ENCODE assay signal across 13 cellular contexts in genomic region chr10:30984563-30985328, GRCh38. TPM values are rescaled to one million over a fixed set of nuclear protein-coding genes. Genes with fewer than 3 reads are reported as not detected.
A peak's percentile ranks its signal among the peaks of the same experiment; 100 is the strongest.
DNase-seq lines count a peak whose midpoint lies in the region; ATAC-seq and TF ChIP-seq lines count a peak whose summit lies in the region.
"Had no signal": no experiment of that assay in that cellular context is flagged by ENCODE, and none has a peak within 500 bp of the region (broad histone marks: within the 10 kb centered on the region; RNA-seq: fewer than 3 reads in every experiment).

No MANE protein-coding gene starts in this region.

- no peak for TF ChIP-seq RAD21 in Ishikawa (IDR thresholded peaks at IDR 0.05; ENCODE audit: low read depth)

- no peak for ATAC-seq in GM18867 (IDR thresholded peaks at IDR 0.05; ENCODE audit: unreplicated experiment)
- ATAC-seq in GM18498 (IDR thresholded peaks at IDR 0.05; ENCODE audit: unreplicated experiment) = no peak
- ATAC-seq: GM23338; naive thymus-derived CD8-positive, alpha-beta T cell had no signal

- H4K91ac ChIP-seq in mesenchymal stem cell (ENCODE audit: low read length) = no peak overlapping the region

- H3K4ac ChIP-seq in mesenchymal stem cell (ENCODE audit: low read depth in 1 of 2, low read length in 2 of 2) = no peak overlapping the region

- no peak for TF ChIP-seq EP300 in Ishikawa (IDR thresholded peaks at IDR 0.05; ENCODE audit: borderline replicate concordance)

- H3K4me3 ChIP-seq in mesenchymal stem cell (ENCODE audit: insufficient read depth in 1 of 2, low read depth in 1 of 2, low read length in 2 of 2) = no peak overlapping the region
- H3K4me3 ChIP-seq: GM23338 had no signal

- peaks cover 9% of the 10 kb centered on the region for H3K79me1 ChIP-seq in mesenchymal stem cell (replicated peaks; ENCODE audit: low read length, poor library complexity, severe bottlenecking)

- H3K36me3 ChIP-seq in mesenchymal stem cell (ENCODE audit: control insufficient read depth in 1 of 2, insufficient read depth in 2 of 2, low read depth in 1 of 2, low read length in 2 of 2) = peaks cover 0 to 4% of the 10 kb centered on the region in 2 experiments

- H3K9me3 ChIP-seq in mesenchymal stem cell (ENCODE audit: control insufficient read depth, low read length) = peaks cover 15% of the 10 kb centered on the region

- no peak overlapping the region for H3K27ac ChIP-seq in mesenchymal stem cell (ENCODE audit: low read length, poor library complexity, severe bottlenecking)

- no peak overlapping the region for H2AK5ac ChIP-seq in mesenchymal stem cell (ENCODE audit: low read length, severe bottlenecking)

- H2BK120ac ChIP-seq in mesenchymal stem cell (ENCODE audit: low read depth, low read length) = no peak overlapping the region

- WGBS in mesenchymal stem cell = 66% methylated on average over 2 of the region's 4 CpGs

- no peak overlapping the region for H3K4me2 ChIP-seq in mesenchymal stem cell (ENCODE audit: low read length, poor library complexity, severe bottlenecking)
- H3K4me2 ChIP-seq: GM23338 had no signal

- H2BK15ac ChIP-seq in mesenchymal stem cell (ENCODE audit: low read depth, poor library complexity, severe bottlenecking) = no peak overlapping the region

- H2AFZ ChIP-seq in mesenchymal stem cell (ENCODE audit: low read depth, low read length) = no peak overlapping the region
- H2AFZ ChIP-seq: GM23338 had no signal

- H3K27me3 ChIP-seq in mesenchymal stem cell (ENCODE audit: control insufficient read depth in 1 of 2, insufficient read depth in 1 of 2, low read length in 2 of 2) = no peaks in the 10 kb centered on the region

- no peak overlapping the region for H3K14ac ChIP-seq in mesenchymal stem cell (ENCODE audit: low read length in 2 of 2)

- H2BK12ac ChIP-seq in mesenchymal stem cell (ENCODE audit: low read length in 2 of 2) = no peak overlapping the region

- peak overlapping the region; percentile 66 for H3K9ac ChIP-seq in mesenchymal stem cell (ENCODE audit: low read length)

- no peak overlapping the region for H4K8ac ChIP-seq in mesenchymal stem cell (ENCODE audit: low read length)

- H3K4me1 ChIP-seq in mesenchymal stem cell (ENCODE audit: control insufficient read depth, insufficient read depth, low read depth, low read length) = no peaks in the 10 kb centered on the region

- no peak overlapping the region for H3K18ac ChIP-seq in mesenchymal stem cell (ENCODE audit: low read depth in 1 of 2, low read length in 2 of 2)

- H3K23ac ChIP-seq in mesenchymal stem cell (ENCODE audit: low read length in 2 of 2) = no peak overlapping the region

- DNase-seq in EL = peak; percentile 68
- peak; percentile 44 for DNase-seq in astrocyte of the hippocampus (ENCODE audit: low read depth, low spot score)
- DNase-seq in mesenchymal stem cell = peak; percentile 59
- DNase-seq in cerebellar nuclear complex (lab: John Stamatoyannopoulos, UW) = no peak
- DNase-seq in NK-92 treated with Interleukin-12 subunit alpha and Interleukin-12 subunit beta, amount 100 ng/mL, for 24 hours (lab: John Stamatoyannopoulos, UW) = no peak
- DNase-seq: activated B cell treated with CpG ODN at 0.5 μM for 24 hours; activated naive CD4-positive, alpha-beta T cell; naive thymus-derived CD8-positive, alpha-beta T cell; SHP77 treated with DMSO at 0.1 percent for 48 hours had no signal

- H2BK5ac ChIP-seq in mesenchymal stem cell (ENCODE audit: low read depth, low read length, poor library complexity, severe bottlenecking) = no peak overlapping the region

TF ChIP-seq in Ishikawa, 13 proteins besides CTCF, POLR2A, EP300 and RAD21:
- TF ChIP-seq USF1 (IDR thresholded peaks at IDR 0.05) (no peak), CEBPB (IDR thresholded peaks at IDR 0.05) (peak; percentile 84), REST (IDR thresholded peaks at IDR 0.05; ENCODE audit: low read depth) (no peak), TAF1 (IDR thresholded peaks at IDR 0.05; ENCODE audit: low read depth) (no peak), CREB1 (IDR thresholded peaks at IDR 0.05; ENCODE audit: low read depth) (no peak)
- TF ChIP-seq, protein P1, sequence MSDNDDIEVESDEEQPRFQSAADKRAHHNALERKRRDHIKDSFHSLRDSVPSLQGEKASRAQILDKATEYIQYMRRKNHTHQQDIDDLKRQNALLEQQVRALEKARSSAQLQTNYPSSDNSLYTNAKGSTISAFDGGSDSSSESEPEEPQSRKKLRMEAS (IDR thresholded peaks at IDR 0.05) = no peak

RNA-seq across cellular contexts. Expression of gene ZNF438, which starts 46.9 kb away (rescaled TPM):
- 3.4 TPM for polyA plus RNA-seq in mesenchymal stem cell (2013, experiment 1 of 2)
- polyA plus RNA-seq in mesenchymal stem cell (2013, experiment 2 of 2) = 3.5 TPM

Comparison
In these comparisons a context has a peak if more than half of its experiments do, and no peak if none do; other contexts are left out.
1. DNase-seq: peak in EL (single experiment), astrocyte of the hippocampus (single experiment) and mesenchymal stem cell (single experiment); none in cerebellar nuclear complex (0 of 2) and NK-92 treated with Interleukin-12 subunit alpha and Interleukin-12 subunit beta, amount 100 ng/mL, for 24 hours (single experiment).